ENCODE assay signal across 1 cellular context in the genomic region with DNA sequence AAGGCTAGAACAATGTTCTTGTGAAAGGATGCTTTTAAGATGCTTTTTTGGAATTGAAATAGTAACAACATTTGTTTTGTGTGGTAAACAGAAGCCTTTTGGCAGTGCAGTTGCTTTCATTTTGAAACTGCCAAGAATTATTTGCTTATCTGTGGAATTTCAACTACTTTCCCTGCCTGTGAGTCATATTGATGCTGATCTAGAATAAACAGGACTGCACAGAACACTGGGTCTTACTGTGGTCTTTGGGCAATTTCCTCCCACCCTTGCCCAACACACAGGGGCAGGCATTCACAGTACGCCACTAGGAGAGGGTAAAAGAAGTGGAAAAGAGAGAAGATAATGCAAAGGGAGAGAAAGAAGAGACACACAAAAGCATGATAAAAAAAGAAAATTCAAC.
TF ChIP-seq lines count a peak whose summit lies in the region.

No MANE protein-coding gene starts in this region.

TF ChIP-seq in SK-N-SH treated with all-trans-retinoic acid at 6 μM for 48 hours, 23 proteins besides CTCF, POLR2A, EP300 and RAD21 (continued from another document):
- TF ChIP-seq CSRNP3 (CRISPR knock-in tag; IDR thresholded peaks at IDR 0.05) (no peak), ISL1 (CRISPR knock-in tag; IDR thresholded peaks at IDR 0.05) (peak; percentile 48), BACH2 (CRISPR knock-in tag; IDR thresholded peaks at IDR 0.05; ENCODE audit: borderline replicate concordance) (no peak)
TF ChIP-seq in SK-N-SH treated with all-trans-retinoic acid at 6 μM for 48 hours: peak in this region for 2.
